In the genomic region with DNA sequence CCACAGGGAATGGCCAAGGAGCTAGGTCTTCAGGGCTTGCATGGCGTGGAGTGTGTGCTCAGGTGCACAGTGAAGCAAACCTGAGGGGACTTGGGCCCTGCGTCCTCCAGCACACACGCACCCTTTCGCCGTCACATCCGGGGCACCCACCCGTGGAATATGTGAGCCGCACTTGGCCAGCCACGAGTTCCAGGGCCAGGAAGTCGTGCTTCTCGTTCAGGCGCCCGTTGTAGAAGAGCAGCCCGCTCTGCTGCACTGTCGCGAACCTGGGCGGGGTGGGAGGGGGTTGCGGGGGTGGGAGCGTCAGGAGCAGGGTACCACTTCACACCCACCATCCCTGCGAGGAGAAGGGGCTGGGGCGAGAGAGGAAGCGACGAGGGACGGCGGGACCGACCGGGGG, we compare ENCODE assay signal across 1 cellular context.
TF ChIP-seq lines count a peak whose summit lies in the region.

No MANE protein-coding gene starts in this region.

TF ChIP-seq in HepG2, 621 proteins besides CTCF, POLR2A, EP300 and RAD21:
- TF ChIP-seq HOXA9 (CRISPR knock-in tag; IDR thresholded peaks at IDR 0.05; ENCODE audit: borderline replicate concordance) (0 out of 2 replicates have a peak, but pooled peaks have one; percentile 42), ZEB1 (IDR thresholded peaks at IDR 0.05; ENCODE audit: insufficient replicate concordance, low read depth) (no peak), NONO (IDR thresholded peaks at IDR 0.05) (no peak), NONO (CRISPR knock-in tag; conservative IDR thresholded peaks at IDR 0.05) (0 out of 2 replicates have a peak, but pooled peaks have one; percentile 10)
